ENCODE assay signal across 21 cellular contexts in genomic region chr2:72954376-72955187, GRCh38. TPM values are rescaled to one million over a fixed set of nuclear protein-coding genes. Genes with fewer than 3 reads are reported as not detected.
DNase-seq lines count a peak whose midpoint lies in the region; ATAC-seq lines count a peak whose summit lies in the region.
"Had no signal": no experiment of that assay in that cellular context is flagged by ENCODE, and none has a peak within 500 bp of the region (broad histone marks: within the 10 kb centered on the region; RNA-seq: fewer than 3 reads in every experiment).

No MANE protein-coding gene starts in this region.

- DNase-seq in activated T-cell treated with anti-CD3 and anti-CD28 coated beads, Interleukin-2, amount 50 U/mL, for 72 hours, result no peak
- DNase-seq in activated T-cell treated with anti-CD3 and anti-CD28 coated beads, Interleukin-2, amount 50 U/mL, for 1 hour, result no peak
- DNase-seq in NCI-H69 (lab: John Stamatoyannopoulos, UW), result peak; percentile 49
- DNase-seq in retina, result peak; percentile 36
- no peak for DNase-seq in dermis blood vessel endothelial cell
- DNase-seq in ureter (ENCODE audit: low spot score), result no peak
- DNase-seq in COLO829 (ENCODE audit: low spot score), result no peak
- DNase-seq: DMS79, HFFc6, Kasumi-1, mesenchymal stem cell, NCI-H187 treated with DMSO at 0.1 percent for 48 hours, NCI-H526 treated with DMSO at 0.1 percent for 48 hours, ovary had no signal

- peaks cover 11% of the 10 kb centered on the region for H3K27me3 ChIP-seq in ectodermal cell (ENCODE audit: control insufficient read depth, insufficient read depth, low read length, poor library complexity, severe bottlenecking)
- H3K27me3 ChIP-seq: ovary had no signal

- H3K4me1 ChIP-seq in ectodermal cell (ENCODE audit: control insufficient read depth, insufficient read depth, low read length), result peaks cover 22% of the 10 kb centered on the region

- no peaks in the 10 kb centered on the region for H3K9me3 Mint-ChIP-seq in activated T-cell treated with anti-CD3 and anti-CD28 coated beads, Interleukin-2, amount 50 U/mL, for 72 hours
- H3K9me3 Mint-ChIP-seq: activated naive CD4-positive, alpha-beta T cell treated with anti-CD3 and anti-CD28 coated beads for 36 hours; HFFc6 had no signal

- 87 to 88% methylated on average over 12 of the region's 12 CpGs for WGBS in ectodermal cell, 2 experiments

- peaks cover 10% of the 10 kb centered on the region for H3K4me1 Mint-ChIP-seq in activated T-cell treated with anti-CD3 and anti-CD28 coated beads, Interleukin-2, amount 50 U/mL, for 72 hours (ENCODE audit: low read depth)

- no peaks in the 10 kb centered on the region for H3K36me3 ChIP-seq in ectodermal cell (ENCODE audit: control insufficient read depth, insufficient read depth, low read length)
- H3K36me3 ChIP-seq: cardiac muscle cell, ovary had no signal

- peak overlapping the region; percentile 57 to 72 for H3K4me3 Mint-ChIP-seq in activated T-cell treated with anti-CD3 and anti-CD28 coated beads, Interleukin-2, amount 50 U/mL, for 72 hours
- H3K4me3 Mint-ChIP-seq: activated naive CD4-positive, alpha-beta T cell treated with anti-CD3 and anti-CD28 coated beads for 36 hours; HFFc6 had no signal

- peak; percentile 14 to 20 for ATAC-seq in activated T-cell treated with anti-CD3 and anti-CD28 coated beads, Interleukin-2, amount 50 U/mL, for 72 hours (replicated peaks in 1 of 2)

- H3K4me3 ChIP-seq in ectodermal cell (ENCODE audit: insufficient read depth, low read depth, low read length), result no peak overlapping the region
- H3K4me3 ChIP-seq: cardiac muscle cell, ovary had no signal

- peak overlapping the region; percentile 24 for H3K27ac Mint-ChIP-seq in activated T-cell treated with anti-CD3 and anti-CD28 coated beads, Interleukin-2, amount 50 U/mL, for 72 hours
- H3K27ac Mint-ChIP-seq: activated naive CD4-positive, alpha-beta T cell treated with anti-CD3 and anti-CD28 coated beads for 36 hours; HFFc6 had no signal

- H3K9me3 ChIP-seq in ectodermal cell (ENCODE audit: control insufficient read depth, low read length), result no peaks in the 10 kb centered on the region
- H3K9me3 ChIP-seq: ovary had no signal

- no peaks in the 10 kb centered on the region for H3K27me3 Mint-ChIP-seq in activated T-cell treated with anti-CD3 and anti-CD28 coated beads, Interleukin-2, amount 50 U/mL, for 72 hours (ENCODE audit: low read depth)

- H3K27ac ChIP-seq in ectodermal cell (ENCODE audit: insufficient read depth, low read depth, low read length, poor library complexity, severe bottlenecking), result peak overlapping the region; percentile 13
- H3K27ac ChIP-seq: cardiac muscle cell, HL-60, ovary had no signal

- no peaks in the 10 kb centered on the region for H3K36me3 Mint-ChIP-seq in activated T-cell treated with anti-CD3 and anti-CD28 coated beads, Interleukin-2, amount 50 U/mL, for 72 hours (ENCODE audit: insufficient read depth in 2 of 2)

RNA-seq across cellular contexts. Expression of gene EMX1, which starts 37.3 kb away (rescaled TPM):
- under 1 TPM; 0.44 to 0.50 TPM for total RNA-seq in activated T-cell treated with anti-CD3 and anti-CD28 coated beads, Interleukin-2, amount 50 U/mL, for 72 hours
- 3.4 TPM for polyA plus RNA-seq in ectodermal cell (2013, experiment 1 of 4)
- 3.5 TPM for polyA plus RNA-seq in ectodermal cell (2013, experiment 2 of 4)
- 3.0 TPM for polyA plus RNA-seq in ectodermal cell (2013, experiment 3 of 4)
- polyA plus RNA-seq in ectodermal cell (2013, experiment 4 of 4), result 5.8 TPM
- not detected in 2 replicates for total RNA-seq in dermis blood vessel endothelial cell
- total RNA-seq in ureter, result not detected
- total RNA-seq: activated naive CD4-positive, alpha-beta T cell treated with anti-CD3 and anti-CD28 coated beads for 36 hours; endothelial cell of umbilical vein; HFFc6; RPMI7951; T-helper 1 cell treated with Interleukin-12 subunit alpha and Interleukin-12 subunit beta and Interleukin-4 antibody, amounts not matched to agents 30 ng/mL and 1 ng/mL, for 36 hours had no signal
- polyA plus RNA-seq: cardiac muscle cell, endothelial cell of umbilical vein had no signal

Comparison
In these comparisons a context has a peak if more than half of its experiments do, and no peak if none do; other contexts are left out.
1. DNase-seq: peak in NCI-H69 (single experiment) and retina (single experiment); none in activated T-cell treated with anti-CD3 and anti-CD28 coated beads, Interleukin-2, amount 50 U/mL, for 72 hours (0 of 2), activated T-cell treated with anti-CD3 and anti-CD28 coated beads, Interleukin-2, amount 50 U/mL, for 1 hour (single experiment), dermis blood vessel endothelial cell (single experiment), ureter (single experiment) and COLO829 (single experiment).